Comparison of ENCODE assay signal across 8 cellular contexts in genomic region chr3:40179016-40179415, GRCh38.
DNase-seq lines count a peak whose midpoint lies in the region; TF ChIP-seq lines count a peak whose summit lies in the region.

No MANE protein-coding gene starts in this region.

- DNase-seq in NCI-H1105 treated with DMSO at 0.1 percent for 48 hours (lab: John Stamatoyannopoulos, UW) (peak; percentile 51), NCI-H1105 (lab: John Stamatoyannopoulos, UW) (no peak), HL-60 (ENCODE audit: low read depth in 1 of 2, low spot score in 1 of 2) (peak in 1 of 2 experiments; percentile 47), OCI-M1 (lab: John Stamatoyannopoulos, UW) (peak; percentile 83), fibroblast of pulmonary artery (ENCODE audit: low read depth) (peak; percentile 81), non-pigmented ciliary epithelial cell (ENCODE audit: low read depth) (peak; percentile 31), thyroid gland (peak; percentile 82 to 88)
- peak; percentile 74 to 76 for DNase-seq in activated T-cell treated with anti-CD3 and anti-CD28 coated beads, Interleukin-2, amount 50 U/mL, for 48 hours

- H3K4me3 ChIP-seq in HL-60 (replicated peaks; ENCODE audit: insufficient read depth, low read length) (no peak overlapping the region), fibroblast of pulmonary artery (replicated peaks; ENCODE audit: low read depth, low read length) (no peak overlapping the region), thyroid gland (replicated peaks in 1 of 3) (no peak overlapping the region)

- H3K27me3 ChIP-seq in HL-60 (ENCODE audit: insufficient read depth, poor library complexity, severe bottlenecking) = no peaks in the 10 kb centered on the region
- no peaks in the 10 kb centered on the region for H3K27me3 ChIP-seq in thyroid gland

- no peak for TF ChIP-seq POLR2A in thyroid gland (IDR thresholded peaks at IDR 0.05)

- intact Hi-C loops in thyroid gland (cut with DNase I) = loop anchor here (5.0 kb wide), 2 partner anchors 367 to 472 kb away; no protein-coding TSS in a partner anchor

- H3K4me1 ChIP-seq in thyroid gland = peaks cover 0 to 11% of the 10 kb centered on the region in 2 donors

- WGBS in thyroid gland, 2 donors = 0 to 2% methylated on average over 3 of the region's 3 CpGs

- no peaks in the 10 kb centered on the region for H3K9me3 ChIP-seq in thyroid gland

- TF ChIP-seq CTCF in HL-60 (IDR thresholded peaks at IDR 0.05; ENCODE audit: insufficient read depth, low read length) = peak; percentile 36
- TF ChIP-seq CTCF in fibroblast of pulmonary artery (IDR thresholded peaks at IDR 0.05; ENCODE audit: low read length, missing control alignments) = peak; percentile 76
- peak; percentile 39 to 79 (median 73) for TF ChIP-seq CTCF in thyroid gland (IDR thresholded peaks at IDR 0.05)

- H3K36me3 ChIP-seq in thyroid gland = no peaks in the 10 kb centered on the region

- H3K27ac ChIP-seq in HL-60 (replicated peaks) (no peak overlapping the region), thyroid gland (no peak overlapping the region)
